Comparison of ENCODE assay signal across 1 cellular context in the genomic region with DNA sequence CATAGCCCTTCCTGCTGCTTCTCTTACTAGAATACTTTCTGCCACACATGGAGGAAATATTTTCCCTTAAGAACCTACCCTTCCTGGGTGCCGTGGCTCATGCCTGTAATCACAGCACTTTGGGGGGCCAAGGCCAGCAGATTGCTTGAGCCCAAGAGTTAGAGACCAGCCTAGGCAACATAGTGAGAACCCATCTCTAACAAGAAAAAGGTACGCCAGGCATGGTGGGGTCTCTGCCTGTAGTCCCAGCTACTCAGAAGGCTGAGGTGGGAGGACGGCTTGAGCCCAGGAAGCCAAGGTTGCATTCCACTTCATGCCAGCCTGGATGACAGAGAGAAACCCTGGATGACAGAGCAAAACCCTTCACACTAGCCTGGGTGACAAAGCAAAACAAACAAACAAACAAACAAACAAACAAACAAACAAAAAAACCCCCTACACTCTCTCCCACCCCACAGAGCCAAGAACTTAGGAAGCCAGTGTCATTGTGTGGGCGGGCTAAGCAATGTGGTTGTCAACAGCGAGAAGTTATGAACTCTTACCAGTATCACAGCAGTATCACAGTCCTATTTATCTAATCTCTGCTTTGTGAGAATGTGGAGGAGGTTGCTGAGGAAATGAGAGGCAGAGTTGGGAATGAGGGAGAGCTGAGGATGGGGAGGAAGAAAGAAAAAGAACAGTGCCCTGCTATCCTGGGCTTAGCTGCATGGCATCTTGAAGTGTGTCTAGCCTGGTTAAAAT.
TF ChIP-seq lines count a peak whose summit lies in the region.

No MANE protein-coding gene starts in this region.

TF ChIP-seq in endothelial cell of umbilical vein, 7 proteins besides CTCF, POLR2A, EP300 and RAD21:
- TF ChIP-seq MYC (IDR thresholded peaks at IDR 0.05; ENCODE audit: low read depth, low read length) (no peak), FOS (IDR thresholded peaks at IDR 0.05; ENCODE audit: borderline replicate concordance, insufficient read depth, low read length) (no peak), JUN (IDR thresholded peaks at IDR 0.05; ENCODE audit: borderline replicate concordance, insufficient read depth, insufficient read length, low read depth) (no peak), GATA2 (IDR thresholded peaks at IDR 0.05; ENCODE audit: insufficient read depth, insufficient read length, low read depth, low read length) (no peak), EZH2 (IDR thresholded peaks at IDR 0.05; ENCODE audit: borderline replicate concordance, low read depth, low read length, severe bottlenecking) (no peak), POLR2AphosphoS5 (IDR thresholded peaks at IDR 0.05; ENCODE audit: insufficient read depth, low read depth, low read length) (no peak)
- TF ChIP-seq, protein P1, sequence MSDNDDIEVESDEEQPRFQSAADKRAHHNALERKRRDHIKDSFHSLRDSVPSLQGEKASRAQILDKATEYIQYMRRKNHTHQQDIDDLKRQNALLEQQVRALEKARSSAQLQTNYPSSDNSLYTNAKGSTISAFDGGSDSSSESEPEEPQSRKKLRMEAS (IDR thresholded peaks at IDR 0.05; ENCODE audit: insufficient read depth, insufficient read length): no peak
